1 cellular context compared by ENCODE assay signal in genomic region chr13:112726018-112726767, GRCh38.
TF ChIP-seq lines count a peak whose summit lies in the region.

No MANE protein-coding gene starts in this region.

TF ChIP-seq in GM12878, 131 proteins besides CTCF, POLR2A, EP300 and RAD21:
- TF ChIP-seq, protein P1, sequence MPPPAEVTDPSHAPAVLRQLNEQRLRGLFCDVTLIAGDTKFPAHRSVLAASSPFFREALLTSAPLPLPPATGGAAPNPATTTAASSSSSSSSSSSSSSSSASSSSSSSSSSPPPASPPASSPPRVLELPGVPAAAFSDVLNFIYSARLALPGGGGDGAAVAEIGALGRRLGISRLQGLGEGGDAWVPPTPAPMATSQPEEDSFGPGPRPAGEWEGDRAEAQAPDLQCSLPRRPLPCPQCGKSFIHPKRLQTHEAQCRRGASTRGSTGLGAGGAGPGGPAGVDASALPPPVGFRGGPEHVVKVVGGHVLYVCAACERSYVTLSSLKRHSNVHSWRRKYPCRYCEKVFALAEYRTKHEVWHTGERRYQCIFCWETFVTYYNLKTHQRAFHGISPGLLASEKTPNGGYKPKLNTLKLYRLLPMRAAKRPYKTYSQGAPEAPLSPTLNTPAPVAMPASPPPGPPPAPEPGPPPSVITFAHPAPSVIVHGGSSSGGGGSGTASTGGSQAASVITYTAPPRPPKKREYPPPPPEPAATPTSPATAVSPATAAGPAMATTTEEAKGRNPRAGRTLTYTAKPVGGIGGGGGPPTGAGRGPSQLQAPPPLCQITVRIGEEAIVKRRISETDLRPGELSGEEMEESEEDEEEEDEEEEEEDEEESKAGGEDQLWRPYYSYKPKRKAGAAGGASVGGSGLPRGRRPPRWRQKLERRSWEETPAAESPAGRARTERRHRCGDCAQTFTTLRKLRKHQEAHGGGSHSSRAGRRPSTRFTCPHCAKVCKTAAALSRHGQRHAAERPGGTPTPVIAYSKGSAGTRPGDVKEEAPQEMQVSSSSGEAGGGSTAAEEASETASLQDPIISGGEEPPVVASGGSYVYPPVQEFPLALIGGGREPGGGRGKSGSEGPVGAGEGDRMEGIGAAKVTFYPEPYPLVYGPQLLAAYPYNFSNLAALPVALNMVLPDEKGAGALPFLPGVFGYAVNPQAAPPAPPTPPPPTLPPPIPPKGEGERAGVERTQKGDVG (CRISPR knock-in tag; IDR thresholded peaks at IDR 0.05): no peak
- TF ChIP-seq FOS (IDR thresholded peaks at IDR 0.05; ENCODE audit: borderline replicate concordance, extremely low read depth, insufficient read length) (no peak), RUNX3 (IDR thresholded peaks at IDR 0.05; ENCODE audit: low read length) (no peak), CHD4 (IDR thresholded peaks at IDR 0.05) (no peak), SRF (IDR thresholded peaks at IDR 0.05; ENCODE audit: low read depth in 2 of 2, low read length in 2 of 2) (no peak), SKIL (IDR thresholded peaks at IDR 0.05; ENCODE audit: low read depth, poor library complexity, severe bottlenecking) (no peak), LARP7 (IDR thresholded peaks at IDR 0.05) (no peak), IRF4 (IDR thresholded peaks at IDR 0.05; ENCODE audit: low read depth, low read length) (no peak), NFXL1 (IDR thresholded peaks at IDR 0.05; ENCODE audit: borderline replicate concordance) (no peak), SMC3 (IDR thresholded peaks at IDR 0.05; ENCODE audit: borderline replicate concordance, low read length) (no peak), KAT2A (conservative IDR thresholded peaks at IDR 0.05; ENCODE audit: control insufficient read depth, low read depth, low read length) (no peak), BRCA1 (IDR thresholded peaks at IDR 0.05; ENCODE audit: low read depth, low read length) (no peak), MTA2 (IDR thresholded peaks at IDR 0.05; ENCODE audit: low read depth) (no peak), EED (IDR thresholded peaks at IDR 0.05; ENCODE audit: low read depth) (no peak)
- TF ChIP-seq, protein P2, sequence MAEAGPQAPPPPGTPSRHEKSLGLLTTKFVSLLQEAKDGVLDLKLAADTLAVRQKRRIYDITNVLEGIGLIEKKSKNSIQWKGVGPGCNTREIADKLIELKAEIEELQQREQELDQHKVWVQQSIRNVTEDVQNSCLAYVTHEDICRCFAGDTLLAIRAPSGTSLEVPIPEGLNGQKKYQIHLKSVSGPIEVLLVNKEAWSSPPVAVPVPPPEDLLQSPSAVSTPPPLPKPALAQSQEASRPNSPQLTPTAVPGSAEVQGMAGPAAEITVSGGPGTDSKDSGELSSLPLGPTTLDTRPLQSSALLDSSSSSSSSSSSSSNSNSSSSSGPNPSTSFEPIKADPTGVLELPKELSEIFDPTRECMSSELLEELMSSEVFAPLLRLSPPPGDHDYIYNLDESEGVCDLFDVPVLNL (IDR thresholded peaks at IDR 0.05; ENCODE audit: low read depth, low read length): no peak
- TF ChIP-seq, protein P3, sequence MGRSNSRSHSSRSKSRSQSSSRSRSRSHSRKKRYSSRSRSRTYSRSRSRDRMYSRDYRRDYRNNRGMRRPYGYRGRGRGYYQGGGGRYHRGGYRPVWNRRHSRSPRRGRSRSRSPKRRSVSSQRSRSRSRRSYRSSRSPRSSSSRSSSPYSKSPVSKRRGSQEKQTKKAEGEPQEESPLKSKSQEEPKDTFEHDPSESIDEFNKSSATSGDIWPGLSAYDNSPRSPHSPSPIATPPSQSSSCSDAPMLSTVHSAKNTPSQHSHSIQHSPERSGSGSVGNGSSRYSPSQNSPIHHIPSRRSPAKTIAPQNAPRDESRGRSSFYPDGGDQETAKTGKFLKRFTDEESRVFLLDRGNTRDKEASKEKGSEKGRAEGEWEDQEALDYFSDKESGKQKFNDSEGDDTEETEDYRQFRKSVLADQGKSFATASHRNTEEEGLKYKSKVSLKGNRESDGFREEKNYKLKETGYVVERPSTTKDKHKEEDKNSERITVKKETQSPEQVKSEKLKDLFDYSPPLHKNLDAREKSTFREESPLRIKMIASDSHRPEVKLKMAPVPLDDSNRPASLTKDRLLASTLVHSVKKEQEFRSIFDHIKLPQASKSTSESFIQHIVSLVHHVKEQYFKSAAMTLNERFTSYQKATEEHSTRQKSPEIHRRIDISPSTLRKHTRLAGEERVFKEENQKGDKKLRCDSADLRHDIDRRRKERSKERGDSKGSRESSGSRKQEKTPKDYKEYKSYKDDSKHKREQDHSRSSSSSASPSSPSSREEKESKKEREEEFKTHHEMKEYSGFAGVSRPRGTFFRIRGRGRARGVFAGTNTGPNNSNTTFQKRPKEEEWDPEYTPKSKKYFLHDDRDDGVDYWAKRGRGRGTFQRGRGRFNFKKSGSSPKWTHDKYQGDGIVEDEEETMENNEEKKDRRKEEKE (IDR thresholded peaks at IDR 0.05): no peak
